ENCODE assay signal across 18 cellular contexts in the genomic region with DNA sequence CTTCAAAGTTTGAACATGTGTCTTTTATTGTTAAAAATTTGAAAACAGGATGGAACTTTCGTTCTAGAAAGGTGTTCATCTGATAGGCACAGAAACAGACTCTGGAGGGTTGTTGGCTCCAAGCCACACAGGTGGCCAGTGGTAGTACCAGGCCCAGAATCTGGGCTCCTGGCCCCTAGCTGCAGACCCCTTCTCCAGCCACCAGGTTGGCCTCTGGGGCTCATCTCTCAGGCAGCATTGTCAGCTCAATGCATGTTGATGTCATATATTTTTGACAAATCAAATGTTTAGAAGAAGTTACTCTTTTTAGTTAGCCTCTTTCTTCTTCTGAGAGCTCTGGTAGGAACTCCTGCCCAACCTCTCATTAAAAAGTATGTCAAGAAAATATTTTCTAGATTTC. TPM values are rescaled to one million over a fixed set of nuclear protein-coding genes. Genes with fewer than 3 reads are reported as not detected.
A peak's percentile ranks its signal among the peaks of the same experiment; 100 is the strongest.
DNase-seq lines count a peak whose midpoint lies in the region; ATAC-seq, FAIRE-seq and TF ChIP-seq lines count a peak whose summit lies in the region.
"Had no signal": no experiment of that assay in that cellular context is flagged by ENCODE, and none has a peak within 500 bp of the region (broad histone marks: within the 10 kb centered on the region; RNA-seq: fewer than 3 reads in every experiment).

No MANE protein-coding gene starts in this region.

- H3K4me2 ChIP-seq in GM23338 (no peak overlapping the region), IMR-90 (ENCODE audit: low read depth, low read length) (no peak overlapping the region), H1 (ENCODE audit: insufficient read depth in 1 of 2, low read depth in 2 of 2, low read length in 2 of 2) (no peak overlapping the region), mesendoderm (ENCODE audit: low read length) (no peak overlapping the region)

- WGBS in IMR-90 (ENCODE audit: extremely low coverage in 2 of 2, insufficient read length in 1 of 2), 2 experiments: 100% methylated on average over 1 of the region's 1 CpG; no CpG with 5 or more reads in 1 of the 2 experiments
- WGBS in H1 (ENCODE audit: extremely low coverage in 1 of 2, insufficient coverage in 1 of 2, insufficient read length in 1 of 2, insufficient replicate concordance in 2 of 2, low coverage in 1 of 2, low lambda C conversion rate in 2 of 2, missing lambda C conversion rate in 1 of 2), 2 experiments: 95% methylated on average over 1 of the region's 1 CpG; no CpG with 5 or more reads in 1 of the 2 experiments
- no CpG with 5 or more reads among the region's 1 CpG for WGBS in mesendoderm (ENCODE audit: extremely low coverage, insufficient coverage, low lambda C conversion rate)

- no peak for TF ChIP-seq RAD21 in IMR-90 (IDR thresholded peaks at IDR 0.05; ENCODE audit: low read length)
- TF ChIP-seq RAD21 in H1 (IDR thresholded peaks at IDR 0.05 in 1 of 2, conservative IDR thresholded peaks at IDR 0.05 in 1 of 2; ENCODE audit: low read depth in 2 of 2, low read length in 2 of 2): no peak; a peak in 1 of 4 replicates

- H3K23ac ChIP-seq in IMR-90 (ENCODE audit: low read depth, low read length) (no peak overlapping the region), H1 (ENCODE audit: insufficient read length) (no peak overlapping the region), mesendoderm (ENCODE audit: low read length) (no peak overlapping the region)

- H2BK12ac ChIP-seq in H1 (ENCODE audit: low read depth, low read length): no peak overlapping the region

- H3K27ac Mint-ChIP-seq in GM23338: no peak overlapping the region
- H3K27ac Mint-ChIP-seq: B cell; CD4-positive, alpha-beta T cell had no signal

- TF ChIP-seq CTCF in GM23338 (conservative IDR thresholded peaks at IDR 0.05; ENCODE audit: low read depth in 2 of 2) (peak in 1 of 2 experiments; percentile 31; a peak in 1 of 4 replicates), IMR-90 (conservative IDR thresholded peaks at IDR 0.05; ENCODE audit: low read depth, low read length) (no peak), H1 (IDR thresholded peaks at IDR 0.05; ENCODE audit: control extremely low read depth in 1 of 3, insufficient read depth in 1 of 3, low read depth in 1 of 3, low read length in 3 of 3) (peak in 2 of 3 experiments; percentile 23 to 25; a peak in 1 of 4 replicates), colonic mucosa (IDR thresholded peaks at IDR 0.05) (no peak)

- dilution Hi-C loops in IMR-90 (cut with HindIII; ENCODE audit: low sequenced_read_pairs, unreplicated experiment): no loop called here

- no peaks in the 10 kb centered on the region for H3K27me3 ChIP-seq in GM23338 (ENCODE audit: insufficient read depth)
- H3K27me3 ChIP-seq in IMR-90 (ENCODE audit: control insufficient read depth, insufficient read depth, low read length): no peaks in the 10 kb centered on the region
- peaks cover 0 to 1% (median 0%) of the 10 kb centered on the region in 4 experiments; a peak in 1 of 7 replicates for H3K27me3 ChIP-seq in H1 (replicated peaks in 1 of 4; ENCODE audit: control insufficient read depth in 3 of 4, extremely low read depth in 1 of 4, insufficient read depth in 3 of 4, low read length in 3 of 4)
- H3K27me3 ChIP-seq in mesendoderm (ENCODE audit: insufficient read depth, low read length, poor library complexity): no peaks in the 10 kb centered on the region
- no peaks in the 10 kb centered on the region for H3K27me3 ChIP-seq in colonic mucosa

- H3K36me3 Mint-ChIP-seq in GM23338 (ENCODE audit: low read depth): peaks cover 26% of the 10 kb centered on the region; the same call in 2 of the 3 replicates

- H4K8ac ChIP-seq in IMR-90 (ENCODE audit: low read depth in 2 of 2, low read length in 2 of 2) (peak overlapping the region in 1 of 2 experiments; percentile 12; a peak in 1 of 4 replicates), H1 (ENCODE audit: extremely low read depth, insufficient read depth, low read length) (no peak overlapping the region), mesendoderm (ENCODE audit: low read depth, low read length) (no peak overlapping the region)

- in situ Hi-C loops in IMR-90 (cut with MboI; ENCODE audit: low sequenced_read_pairs): no loop called here

- TF ChIP-seq POLR2A in IMR-90 (IDR thresholded peaks at IDR 0.05; ENCODE audit: low read depth, low read length) (no peak), H1 (IDR thresholded peaks at IDR 0.05; ENCODE audit: control extremely low read depth in 1 of 2, low read depth in 2 of 2, low read length in 2 of 2) (no peak)

- H2BK120ac ChIP-seq in IMR-90 (ENCODE audit: low read depth, low read length) (peak overlapping the region; percentile 60), H1 (replicated peaks; ENCODE audit: low read depth, low read length) (no peak overlapping the region), mesendoderm (ENCODE audit: low read depth, low read length) (no peak overlapping the region)

- no peak overlapping the region for H3K9ac ChIP-seq in IMR-90 (ENCODE audit: low read depth, low read length)
- H3K9ac ChIP-seq in H1 (replicated peaks in 1 of 4; ENCODE audit: extremely low read depth in 1 of 4, low read depth in 3 of 4, low read length in 3 of 4): no peak overlapping the region
- H3K9ac ChIP-seq in mesendoderm (ENCODE audit: low read length): no peak overlapping the region
- H3K9ac ChIP-seq in colonic mucosa (ENCODE audit: low read depth in 2 of 2, low read length in 2 of 2): no peak overlapping the region

- no peak overlapping the region for H2AK5ac ChIP-seq in IMR-90 (ENCODE audit: low read depth, low read length)
- H2AK5ac ChIP-seq in H1 (ENCODE audit: low read depth, low read length): no peak overlapping the region
- no peak overlapping the region for H2AK5ac ChIP-seq in mesendoderm (ENCODE audit: low read length)

- H4K91ac ChIP-seq in IMR-90 (ENCODE audit: insufficient read depth, low read depth, low read length) (no peak overlapping the region; the same call in 1 of the 2 replicates), H1 (replicated peaks; ENCODE audit: insufficient read length, low read length) (no peak overlapping the region)

- no peak overlapping the region for H2AFZ ChIP-seq in GM23338
- no peak overlapping the region for H2AFZ ChIP-seq in IMR-90 (replicated peaks; ENCODE audit: low read length, poor library complexity)
- no peak overlapping the region for H2AFZ ChIP-seq in H1 (ENCODE audit: low read length)

- H3K9me3 Mint-ChIP-seq in GM23338: no peaks in the 10 kb centered on the region
- H3K9me3 Mint-ChIP-seq: CD4-positive, alpha-beta T cell had no signal

- FAIRE-seq in H1 (lab: Jason Lieb, UNC): no peak
- FAIRE-seq: A204.1, GM12891 had no signal

- H3K4me1 ChIP-seq in GM23338 (ENCODE audit: insufficient read depth) (peaks cover 19% of the 10 kb centered on the region), IMR-90 (ENCODE audit: control insufficient read depth, insufficient read depth, low read length) (peaks cover 45% of the 10 kb centered on the region), H1 (replicated peaks in 1 of 4; ENCODE audit: control insufficient read depth in 3 of 4, insufficient read depth in 4 of 4, low read length in 3 of 4) (peaks cover 6 to 16% (median 12%) of the 10 kb centered on the region in 4 experiments; a peak in 5 of 7 replicates), mesendoderm (ENCODE audit: control insufficient read depth, low read depth, low read length) (peaks cover 7% of the 10 kb centered on the region), colonic mucosa (no peaks in the 10 kb centered on the region)

- H2BK5ac ChIP-seq in IMR-90 (ENCODE audit: low read depth, low read length, poor library complexity, severe bottlenecking): peak overlapping the region; percentile 77
- no peak overlapping the region for H2BK5ac ChIP-seq in H1 (ENCODE audit: low read depth, low read length)
- no peak overlapping the region for H2BK5ac ChIP-seq in mesendoderm (ENCODE audit: low read length)

- peak overlapping the region; percentile 52 for H3K4ac ChIP-seq in IMR-90 (ENCODE audit: low read depth, low read length)
- no peak overlapping the region for H3K4ac ChIP-seq in H1 (replicated peaks; ENCODE audit: insufficient read length, low read depth, low read length)
- no peak overlapping the region for H3K4ac ChIP-seq in mesendoderm (ENCODE audit: low read depth, low read length)

- H3K23me2 ChIP-seq in H1 (ENCODE audit: low read depth, low read length): no peaks in the 10 kb centered on the region

- DNase-seq in GM23338 (ENCODE audit: low spot score): peak; percentile 36
- DNase-seq in IMR-90: no peak
- no peak for DNase-seq in H1 (ENCODE audit: low read depth in 1 of 2, low spot score in 2 of 2)
- DNase-seq in mesendoderm: peak; percentile 40
- DNase-seq in colonic mucosa: no peak
- no peak for DNase-seq in NCI-H345 (lab: John Stamatoyannopoulos, UW)
- DNase-seq: C1 segment of cervical spinal cord; CD4-positive, alpha-beta T cell; DMS79; H7; KBM-7 had no signal

- H3K27ac ChIP-seq in GM23338 (ENCODE audit: low read depth): no peak overlapping the region
- H3K27ac ChIP-seq in IMR-90 (ENCODE audit: insufficient read depth, low read length): peak overlapping the region; percentile 62; the same call in 1 of the 2 replicates
- H3K27ac ChIP-seq in H1 (ENCODE audit: low read depth, low read length): no peak overlapping the region
- H3K27ac ChIP-seq in mesendoderm (ENCODE audit: low read depth, low read length): no peak overlapping the region
- H3K27ac ChIP-seq in colonic mucosa: no peak overlapping the region
- H3K27ac ChIP-seq: HL-60 had no signal

- H3K4me3 Mint-ChIP-seq in GM23338: no peak overlapping the region
- H3K4me3 Mint-ChIP-seq: B cell; CD4-positive, alpha-beta T cell had no signal

- H3K4me1 Mint-ChIP-seq in GM23338: peaks cover 31% of the 10 kb centered on the region
- H3K4me1 Mint-ChIP-seq: B cell had no signal

- CTCF ChIA-PET in IMR-90 (lab: Yijun Ruan, JAX): interaction anchor here (1.0 kb wide), 1 partner anchor 12 kb away, joined by 3 read pairs; no protein-coding TSS in a partner anchor
- CTCF ChIA-PET in H1 (lab: Charles Lee; ENCODE audit: partially characterized antibody): interaction anchor here (0.9 to 2.1 kb wide), 10 partner anchors 8 to 115 kb away, joined by 3 to 6 read pairs (median 4); no protein-coding TSS in a partner anchor

- H3K79me2 ChIP-seq in GM23338 (replicated peaks; ENCODE audit: insufficient read depth): no peaks in the 10 kb centered on the region
- H3K79me2 ChIP-seq in H1 (ENCODE audit: control insufficient read depth in 1 of 2, insufficient read depth in 2 of 2, low read length in 2 of 2): no peaks in the 10 kb centered on the region
- no peaks in the 10 kb centered on the region for H3K79me2 ChIP-seq in mesendoderm (ENCODE audit: control insufficient read depth, insufficient read depth, low read length)

- H3K56ac ChIP-seq in IMR-90 (ENCODE audit: extremely low read depth, insufficient read depth, low read length): no peak overlapping the region
- H3K56ac ChIP-seq in H1 (replicated peaks; ENCODE audit: insufficient read length, low read depth, low read length): no peak overlapping the region
- H3K56ac ChIP-seq in mesendoderm (ENCODE audit: low read length): no peak overlapping the region

- TF ChIP-seq EP300 in H1 (IDR thresholded peaks at IDR 0.05; ENCODE audit: borderline replicate concordance in 1 of 2, low read depth in 2 of 2, low read length in 2 of 2): no peak

- peak; percentile 23 for ATAC-seq in GM23338
- no peak for ATAC-seq in IMR-90 (ENCODE audit: low read depth)
- ATAC-seq in GM21367 (IDR thresholded peaks at IDR 0.05; ENCODE audit: unreplicated experiment): no peak
- no peak for ATAC-seq in HG02588 (IDR thresholded peaks at IDR 0.05; ENCODE audit: unreplicated experiment)

- H3K9me1 ChIP-seq in IMR-90 (ENCODE audit: insufficient read depth, low read length): peaks cover 12% of the 10 kb centered on the region

- peak overlapping the region; percentile 10 for H3K14ac ChIP-seq in IMR-90 (replicated peaks; ENCODE audit: low read depth, low read length)
- H3K14ac ChIP-seq in H1 (ENCODE audit: insufficient read length): no peak overlapping the region

- H4K5ac ChIP-seq in IMR-90 (ENCODE audit: low read depth, low read length) (peak overlapping the region; percentile 87), H1 (ENCODE audit: insufficient read length, low read depth, low read length) (no peak overlapping the region), mesendoderm (ENCODE audit: low read length) (no peak overlapping the region)

- H3K36me3 ChIP-seq in GM23338 (ENCODE audit: insufficient read depth) (no peaks in the 10 kb centered on the region; the same call in 1 of the 2 replicates), IMR-90 (ENCODE audit: control insufficient read depth, insufficient read depth, low read length) (peaks cover 5% of the 10 kb centered on the region), H1 (ENCODE audit: control insufficient read depth in 2 of 4, insufficient read depth in 4 of 4, low read length in 3 of 4) (peaks cover 0 to 28% (median 11%) of the 10 kb centered on the region in 4 experiments; a peak in 6 of 8 replicates), mesendoderm (ENCODE audit: control insufficient read depth, insufficient read depth, low read length) (peaks cover 2% of the 10 kb centered on the region), colonic mucosa (no peaks in the 10 kb centered on the region)

- intact Hi-C loops in IMR-90 (cut with micrococcal nuclease) (no loop called here), colonic mucosa (cut with DNase I) (no loop called here)

- H2BK20ac ChIP-seq in IMR-90 (ENCODE audit: low read depth, low read length) (no peak overlapping the region), H1 (ENCODE audit: low read length) (no peak overlapping the region)

- H3K18ac ChIP-seq in IMR-90 (ENCODE audit: low read depth, low read length) (peak overlapping the region; percentile 77; the same call in 1 of the 2 replicates), H1 (ENCODE audit: extremely low read depth, low read length) (no peak overlapping the region), mesendoderm (ENCODE audit: low read length) (no peak overlapping the region)

- BruUV-seq in IMR-90 (replicated peaks; lab: Mats Ljungman, UMichigan): no TSS peak

- H3K4me3 ChIP-seq in GM23338 (no peak overlapping the region), IMR-90 (ENCODE audit: insufficient read depth, low read depth, low read length) (no peak overlapping the region), H1 (ENCODE audit: extremely low read depth in 1 of 4, insufficient read depth in 2 of 4, low read depth in 3 of 4, low read length in 4 of 4) (no peak overlapping the region), mesendoderm (ENCODE audit: low read length) (no peak overlapping the region), colonic mucosa (no peak overlapping the region)

- H3K9me3 ChIP-seq in IMR-90 (ENCODE audit: control insufficient read depth, insufficient read depth, low read length): no peaks in the 10 kb centered on the region
- no peaks in the 10 kb centered on the region for H3K9me3 ChIP-seq in H1 (ENCODE audit: insufficient read depth in 2 of 2, low read depth in 1 of 2, low read length in 1 of 2)
- no peaks in the 10 kb centered on the region for H3K9me3 ChIP-seq in colonic mucosa

- no peak overlapping the region for H2BK15ac ChIP-seq in IMR-90 (ENCODE audit: low read depth, low read length)
- no peak overlapping the region for H2BK15ac ChIP-seq in H1 (ENCODE audit: low read length)
- no peak overlapping the region for H2BK15ac ChIP-seq in mesendoderm (replicated peaks; ENCODE audit: low read depth)

- H2AK9ac ChIP-seq in IMR-90 (replicated peaks; ENCODE audit: low read depth, low read length, poor library complexity): no peak overlapping the region

- peaks cover 8% of the 10 kb centered on the region for H3K27me3 Mint-ChIP-seq in GM23338 (ENCODE audit: insufficient read depth, low read depth, poor library complexity)
- H3K27me3 Mint-ChIP-seq: CD4-positive, alpha-beta T cell had no signal

- no peaks in the 10 kb centered on the region for H3F3A ChIP-seq in GM23338 (replicated peaks; ENCODE audit: low read depth)

- POLR2A ChIA-PET in IMR-90 (lab: Charles Lee; ENCODE audit: unreplicated experiment) (no interaction called here), H1 (lab: Charles Lee; ENCODE audit: partially characterized antibody) (interaction anchor here (1.1 to 1.2 kb wide), 2 partner anchors 8 to 10 kb away, joined by 3 to 4 read pairs; no protein-coding TSS in a partner anchor)

- H3K9me2 ChIP-seq in GM23338 (ENCODE audit: insufficient read depth): no peaks in the 10 kb centered on the region

- H4K20me1 ChIP-seq in GM23338 (replicated peaks; ENCODE audit: insufficient read depth): no peaks in the 10 kb centered on the region
- H4K20me1 ChIP-seq in IMR-90 (ENCODE audit: insufficient read depth, low read length): no peaks in the 10 kb centered on the region
- no peaks in the 10 kb centered on the region for H4K20me1 ChIP-seq in H1 (replicated peaks in 1 of 2; ENCODE audit: control insufficient read depth in 1 of 2, insufficient read depth in 2 of 2, low read length in 2 of 2)

- H3K79me1 ChIP-seq in IMR-90 (ENCODE audit: low read depth in 1 of 2, low read length in 2 of 2): peaks cover 0 to 11% of the 10 kb centered on the region in 2 experiments; a peak in 2 of 4 replicates
- H3K79me1 ChIP-seq in H1 (ENCODE audit: low read depth, low read length): no peaks in the 10 kb centered on the region
- H3K79me1 ChIP-seq in mesendoderm (ENCODE audit: low read length): no peaks in the 10 kb centered on the region

RNA-seq across cellular contexts. Expression of gene CHRNA1, which starts 34.5 kb away (rescaled TPM):
- not detected in 2 replicates for total RNA-seq in GM23338 (2014; rRNA removed; shearing (Covaris generic))
- polyA plus RNA-seq in GM23338 (2016; fragmentation: Nextera tagmentation; extraction: Ambion mirVana): not detected in 2 replicates
- total RNA-seq in IMR-90 (2012; rRNA removed): 0.56 and 0.90 TPM in 2 replicates
- polyA plus RNA-seq in IMR-90 (2012; rRNA removed): 0.75 and 1.2 TPM in 2 replicates
- 0.66 and 1.2 TPM in 2 replicates for polyA plus RNA-seq in IMR-90 (2012; cell fraction: cytosol; rRNA removed)
- 0.76 and 1.5 TPM in 2 replicates for polyA plus RNA-seq in IMR-90 (2012; cell fraction: nucleus; rRNA removed; ENCODE audit: low replicate concordance)
- 0.15 TPM in 1 of 2 replicates, not detected in the other for total RNA-seq in H1 (2021; fragmentation: NEBNext Ultra II Directional; extraction: Animal tissue kit (Norgen Biotek cat#: 25700))
- 0.11 and 0.17 TPM in 2 replicates for polyA plus RNA-seq in H1 (2011; rRNA removed)
- polyA plus RNA-seq in H1 (2011; cell fraction: cytosol; rRNA removed): 0.10 TPM
- 0.30 TPM for polyA plus RNA-seq in H1 (2011; cell fraction: nucleus; rRNA removed)
- 0.19 to 0.20 TPM in 2 of 4 replicates, not detected in the others for polyA plus RNA-seq in H1 (2012, experiment 1 of 2)
- polyA plus RNA-seq in H1 (2012, experiment 2 of 2): not detected
- 0.12 TPM for polyA plus RNA-seq in H1 (2013, experiment 1 of 2)
- 0.07 TPM for polyA plus RNA-seq in H1 (2013, experiment 2 of 2)
- polyA minus RNA-seq in H1 (2011; rRNA and poly(A)+ RNA removed): 0.47 TPM in 1 of 2 replicates, not detected in the other
- not detected for polyA minus RNA-seq in H1 (2011; cell fraction: cytosol; rRNA and poly(A)+ RNA removed)
- not detected for polyA minus RNA-seq in H1 (2011; cell fraction: nucleus; rRNA and poly(A)+ RNA removed)
- 5.7 TPM for polyA plus RNA-seq in mesendoderm (2013, experiment 1 of 2)
- polyA plus RNA-seq in mesendoderm (2013, experiment 2 of 2): 5.2 TPM
- 1 to 10 TPM; 1.1 to 2.7 TPM for total RNA-seq in colonic mucosa
- total RNA-seq: G401, H7 had no signal

Comparison
In these comparisons a context has a peak if more than half of its experiments do, and no peak if none do; other contexts are left out.
1. DNase-seq: peak in GM23338 (single experiment) and mesendoderm (single experiment); none in IMR-90 (single experiment), H1 (0 of 2), colonic mucosa (single experiment) and NCI-H345 (single experiment).
2. CTCF ChIP-seq: peak in H1 (2 of 3); none in IMR-90 (single experiment) and colonic mucosa (single experiment).